Comparison of ENCODE assay signal across 20 cellular contexts in genomic region chr10:8338177-8338766, GRCh38.
DNase-seq lines count a peak whose midpoint lies in the region; ATAC-seq and TF ChIP-seq lines count a peak whose summit lies in the region.
"Had no signal": no experiment of that assay in that cellular context is flagged by ENCODE, and none has a peak within 500 bp of the region (broad histone marks: within the 10 kb centered on the region; RNA-seq: fewer than 3 reads in every experiment).

No MANE protein-coding gene starts in this region.

- H3K4me1 Mint-ChIP-seq in activated CD8-positive, alpha-beta memory T cell treated with anti-CD3 and anti-CD28 coated beads, Interleukin-2, amount 10 ng/mL, durations not matched to agents 7 days and 5 days, result peaks cover 40% of the 10 kb centered on the region
- H3K4me1 Mint-ChIP-seq in CD8-positive, alpha-beta memory T cell, result peaks cover 12 to 28% (median 25%) of the 10 kb centered on the region in 3 donors
- peaks cover 7% of the 10 kb centered on the region for H3K4me1 Mint-ChIP-seq in T-helper 1 cell treated with Interleukin-12 subunit alpha and Interleukin-12 subunit beta and Interleukin-4 antibody, amounts not matched to agents 30 μg/mL and 1 μg/mL, for 36 hours (ENCODE audit: low read depth)
- H3K4me1 Mint-ChIP-seq in chondrocyte (ENCODE audit: low read depth), result no peaks in the 10 kb centered on the region

- H3K9ac ChIP-seq in mesendoderm (ENCODE audit: low read length), result no peak overlapping the region

- WGBS in mesendoderm (ENCODE audit: extremely low coverage, insufficient coverage, low lambda C conversion rate), result no CpG with 5 or more reads among the region's 4 CpGs

- CTCF ChIA-PET in activated CD8-positive, alpha-beta memory T cell treated with anti-CD3 and anti-CD28 coated beads, Interleukin-2, amount 10 ng/mL, durations not matched to agents 7 days and 5 days (lab: Charles Lee), result interaction anchor here (0.5 to 1.1 kb wide), 2 partner anchors 17 to 822 kb away, joined by 3 read pairs; no protein-coding TSS in a partner anchor
- CTCF ChIA-PET in CD8-positive, alpha-beta memory T cell (lab: Charles Lee), result no interaction called here

- no peak overlapping the region for H3K4me3 ChIP-seq in CD8-positive, alpha-beta memory T cell (ENCODE audit: low read length)
- no peak overlapping the region for H3K4me3 ChIP-seq in mesendoderm (ENCODE audit: low read length)
- H3K4me3 ChIP-seq: PC-9 had no signal

- H2BK120ac ChIP-seq in mesendoderm (ENCODE audit: low read depth, low read length), result no peak overlapping the region

- no peaks in the 10 kb centered on the region for H3K27me3 Mint-ChIP-seq in activated CD8-positive, alpha-beta memory T cell treated with anti-CD3 and anti-CD28 coated beads, Interleukin-2, amount 10 ng/mL, durations not matched to agents 7 days and 5 days
- no peaks in the 10 kb centered on the region for H3K27me3 Mint-ChIP-seq in CD8-positive, alpha-beta memory T cell
- H3K27me3 Mint-ChIP-seq in T-helper 1 cell treated with Interleukin-12 subunit alpha and Interleukin-12 subunit beta and Interleukin-4 antibody, amounts not matched to agents 30 μg/mL and 1 μg/mL, for 36 hours (ENCODE audit: low read depth), result peaks cover 21% of the 10 kb centered on the region
- H3K27me3 Mint-ChIP-seq in chondrocyte (ENCODE audit: low read depth), result peaks cover 5% of the 10 kb centered on the region

- H3K9me3 ChIP-seq in CD8-positive, alpha-beta memory T cell (ENCODE audit: low read length), result no peaks in the 10 kb centered on the region

- H3K4ac ChIP-seq in mesendoderm (ENCODE audit: low read depth, low read length), result no peak overlapping the region

- no peaks in the 10 kb centered on the region for H3K79me2 ChIP-seq in mesendoderm (ENCODE audit: control insufficient read depth, insufficient read depth, low read length)

- POLR2A ChIA-PET in CD8-positive, alpha-beta memory T cell (lab: Charles Lee), result no interaction called here

- no peak overlapping the region for H3K4me2 ChIP-seq in mesendoderm (ENCODE audit: low read length)
- H3K4me2 ChIP-seq: PC-9 had no signal

- peak overlapping the region; percentile 74 for H2BK15ac ChIP-seq in mesendoderm (replicated peaks; ENCODE audit: low read depth)

- H4K5ac ChIP-seq in mesendoderm (ENCODE audit: low read length), result no peak overlapping the region

- H3K79me1 ChIP-seq in mesendoderm (ENCODE audit: low read length), result no peaks in the 10 kb centered on the region

- no peak overlapping the region for H3K18ac ChIP-seq in mesendoderm (ENCODE audit: low read length)

- peaks cover 3% of the 10 kb centered on the region for H3K9me3 Mint-ChIP-seq in activated CD8-positive, alpha-beta memory T cell treated with anti-CD3 and anti-CD28 coated beads, Interleukin-2, amount 10 ng/mL, durations not matched to agents 7 days and 5 days (ENCODE audit: low read depth)
- no peaks in the 10 kb centered on the region for H3K9me3 Mint-ChIP-seq in CD8-positive, alpha-beta memory T cell
- H3K9me3 Mint-ChIP-seq in T-helper 1 cell treated with Interleukin-12 subunit alpha and Interleukin-12 subunit beta and Interleukin-4 antibody, amounts not matched to agents 30 μg/mL and 1 μg/mL, for 36 hours, result peaks cover 4% of the 10 kb centered on the region
- H3K9me3 Mint-ChIP-seq in chondrocyte (ENCODE audit: low read depth), result no peaks in the 10 kb centered on the region

- H3K4me3 Mint-ChIP-seq in activated CD8-positive, alpha-beta memory T cell treated with anti-CD3 and anti-CD28 coated beads, Interleukin-2, amount 10 ng/mL, durations not matched to agents 7 days and 5 days, result peak overlapping the region; percentile 32
- no peak overlapping the region for H3K4me3 Mint-ChIP-seq in CD8-positive, alpha-beta memory T cell
- H3K4me3 Mint-ChIP-seq in T-helper 1 cell treated with Interleukin-12 subunit alpha and Interleukin-12 subunit beta and Interleukin-4 antibody, amounts not matched to agents 30 μg/mL and 1 μg/mL, for 36 hours, result no peak overlapping the region
- no peak overlapping the region for H3K4me3 Mint-ChIP-seq in chondrocyte (ENCODE audit: unreplicated experiment)

- DNase-seq in activated CD8-positive, alpha-beta memory T cell treated with anti-CD3 and anti-CD28 coated beads, Interleukin-2, amount 10 ng/mL, durations not matched to agents 7 days and 5 days, result no peak
- no peak for DNase-seq in activated CD8-positive, alpha-beta memory T cell treated with anti-CD3 and anti-CD28 coated beads for 24 hours
- no peak for DNase-seq in CD8-positive, alpha-beta memory T cell
- DNase-seq in mesendoderm (no peak), chondrocyte (ENCODE audit: low spot score) (no peak)
- DNase-seq: COR-L47, DMS153, EL, GOT3, IMR-90, Karpas-422, MM.1S, NCI-H1092 treated with DMSO at 0.1 percent for 48 hours, NCI-H2081 treated with DMSO at 0.1 percent for 48 hours, NCI-H510A treated with DMSO at 0.1 percent for 48 hours, NCI-H82, PC-9 had no signal

- H3K27ac ChIP-seq in CD8-positive, alpha-beta memory T cell (ENCODE audit: low read depth, low read length), result no peak overlapping the region
- H3K27ac ChIP-seq in mesendoderm (ENCODE audit: low read depth, low read length), result no peak overlapping the region
- H3K27ac ChIP-seq: C4-2B, PC-9 had no signal

- H3K4me1 ChIP-seq in CD8-positive, alpha-beta memory T cell (ENCODE audit: insufficient read depth, low read length), result no peaks in the 10 kb centered on the region
- no peaks in the 10 kb centered on the region for H3K4me1 ChIP-seq in mesendoderm (ENCODE audit: control insufficient read depth, low read depth, low read length)

- no peaks in the 10 kb centered on the region for H3K27me3 ChIP-seq in CD8-positive, alpha-beta memory T cell (ENCODE audit: insufficient read depth, low read length, poor library complexity, severe bottlenecking)
- no peaks in the 10 kb centered on the region for H3K27me3 ChIP-seq in mesendoderm (ENCODE audit: insufficient read depth, low read length, poor library complexity)

- H2BK5ac ChIP-seq in mesendoderm (ENCODE audit: low read length), result no peak overlapping the region

- H3K36me3 Mint-ChIP-seq in activated CD8-positive, alpha-beta memory T cell treated with anti-CD3 and anti-CD28 coated beads, Interleukin-2, amount 10 ng/mL, durations not matched to agents 7 days and 5 days, result peaks cover 23% of the 10 kb centered on the region
- H3K36me3 Mint-ChIP-seq in CD8-positive, alpha-beta memory T cell, result peaks cover 0 to 4% (median 0%) of the 10 kb centered on the region in 3 donors
- H3K36me3 Mint-ChIP-seq in T-helper 1 cell treated with Interleukin-12 subunit alpha and Interleukin-12 subunit beta and Interleukin-4 antibody, amounts not matched to agents 30 μg/mL and 1 μg/mL, for 36 hours (ENCODE audit: low read depth), result peaks cover 5% of the 10 kb centered on the region
- H3K36me3 Mint-ChIP-seq in chondrocyte (ENCODE audit: low read depth), result no peaks in the 10 kb centered on the region

- H3K23ac ChIP-seq in mesendoderm (ENCODE audit: low read length), result no peak overlapping the region

- H3K36me3 ChIP-seq in CD8-positive, alpha-beta memory T cell (ENCODE audit: insufficient read depth, low read length), result no peaks in the 10 kb centered on the region
- H3K36me3 ChIP-seq in mesendoderm (ENCODE audit: control insufficient read depth, insufficient read depth, low read length), result no peaks in the 10 kb centered on the region

- no peak overlapping the region for H4K8ac ChIP-seq in mesendoderm (ENCODE audit: low read depth, low read length)

- no peak for TF ChIP-seq CTCF in chondrocyte (IDR thresholded peaks at IDR 0.05)

- no peak overlapping the region for H2AK5ac ChIP-seq in mesendoderm (ENCODE audit: low read length)

- peak overlapping the region; percentile 66 for H3K27ac Mint-ChIP-seq in activated CD8-positive, alpha-beta memory T cell treated with anti-CD3 and anti-CD28 coated beads, Interleukin-2, amount 10 ng/mL, durations not matched to agents 7 days and 5 days
- H3K27ac Mint-ChIP-seq in CD8-positive, alpha-beta memory T cell, result peak overlapping the region in 5 of 8 donors; percentile 4 to 61 (median 15)
- peak overlapping the region; percentile 18 for H3K27ac Mint-ChIP-seq in T-helper 1 cell treated with Interleukin-12 subunit alpha and Interleukin-12 subunit beta and Interleukin-4 antibody, amounts not matched to agents 30 μg/mL and 1 μg/mL, for 36 hours
- no peak overlapping the region for H3K27ac Mint-ChIP-seq in chondrocyte (ENCODE audit: unreplicated experiment)

- H3K56ac ChIP-seq in mesendoderm (ENCODE audit: low read length), result no peak overlapping the region

- ATAC-seq in activated CD8-positive, alpha-beta memory T cell treated with anti-CD3 and anti-CD28 coated beads, Interleukin-2, amount 10 ng/mL, durations not matched to agents 7 days and 5 days, result peak; percentile 84
- no peak for ATAC-seq in HG02763 (IDR thresholded peaks at IDR 0.05; ENCODE audit: unreplicated experiment)
